8 cellular contexts compared by ENCODE assay signal in genomic region chr14:22598896-22599244, GRCh38. TPM values are rescaled to one million over a fixed set of nuclear protein-coding genes. Genes with fewer than 3 reads are reported as not detected.
A peak's percentile ranks its signal among the peaks of the same experiment; 100 is the strongest.
DNase-seq lines count a peak whose midpoint lies in the region; TF ChIP-seq lines count a peak whose summit lies in the region.

No MANE protein-coding gene starts in this region.

- H3K4me1 ChIP-seq in mucosa of rectum (ENCODE audit: control insufficient read depth in 2 of 2, insufficient read depth in 2 of 2, low read length in 2 of 2) (peaks cover 12 to 18% of the 10 kb centered on the region in 2 donors), thyroid gland (peaks cover 11 to 19% of the 10 kb centered on the region in 2 donors)

- H3K9ac ChIP-seq in mucosa of rectum (ENCODE audit: low read depth in 1 of 2, low read length in 2 of 2) = peak overlapping the region; percentile 71 to 86

- H3K27ac ChIP-seq in 22Rv1 (peak overlapping the region; percentile 68), VCaP (peak overlapping the region; percentile 85), mucosa of rectum (ENCODE audit: low read depth in 2 of 2, low read length in 2 of 2) (peak overlapping the region; percentile 80 to 85), thyroid gland (peak overlapping the region; percentile 91 to 94 (median 93))

- H3K27me3 ChIP-seq in mucosa of rectum (ENCODE audit: control insufficient read depth in 2 of 2, insufficient read depth in 2 of 2, low read length in 2 of 2) = no peaks in the 10 kb centered on the region
- H3K27me3 ChIP-seq in thyroid gland = no peaks in the 10 kb centered on the region

- peak overlapping the region; percentile 78 for H3K4me3 ChIP-seq in GM08714 (ENCODE audit: low read length)
- H3K4me3 ChIP-seq in epithelial cell of proximal tubule (ENCODE audit: low read depth, low read length) = peak overlapping the region; percentile 93
- H3K4me3 ChIP-seq in mucosa of rectum (ENCODE audit: low read length in 2 of 2) = peak overlapping the region; percentile 76 to 80
- H3K4me3 ChIP-seq in thyroid gland (replicated peaks in 1 of 3) = peak overlapping the region; percentile 52 to 91 (median 86)

- 4% methylated on average over 5 of the region's 5 CpGs for WGBS in thyroid gland, 2 donors

- peaks cover 25% of the 10 kb centered on the region in 2 donors for H3K36me3 ChIP-seq in mucosa of rectum (ENCODE audit: control insufficient read depth in 2 of 2, insufficient read depth in 2 of 2, low read length in 2 of 2)
- H3K36me3 ChIP-seq in thyroid gland = peaks cover 21 to 22% of the 10 kb centered on the region in 2 donors

- DNase-seq in HPDE6-E6E7 (ENCODE audit: extremely low spot score) (peak; percentile 69), epithelial cell of proximal tubule (ENCODE audit: low read depth) (no peak), thyroid gland (peak; percentile 57 to 71), hippocampal formation (lab: John Stamatoyannopoulos, UW) (no peak)

- TF ChIP-seq CTCF in 22Rv1 (IDR thresholded peaks at IDR 0.05) = peak; percentile 36
- peak; percentile 49 for TF ChIP-seq CTCF in VCaP (conservative IDR thresholded peaks at IDR 0.05)
- peak; percentile 46 for TF ChIP-seq CTCF in epithelial cell of proximal tubule (conservative IDR thresholded peaks at IDR 0.05; ENCODE audit: low read depth, low read length)
- TF ChIP-seq CTCF in thyroid gland (IDR thresholded peaks at IDR 0.05) = peak in 4 of 6 experiments; percentile 29 to 42 (median 36)

- intact Hi-C loops in thyroid gland (cut with DNase I) = no loop called here

- no peaks in the 10 kb centered on the region for H3K9me3 ChIP-seq in mucosa of rectum (ENCODE audit: control insufficient read depth in 2 of 2, low read length in 2 of 2)
- H3K9me3 ChIP-seq in thyroid gland = no peaks in the 10 kb centered on the region

- TF ChIP-seq POLR2A in thyroid gland (IDR thresholded peaks at IDR 0.05) = no peak

RNA-seq across cellular contexts. Expression of gene ABHD4, which starts 0.8 kb away (rescaled TPM):
- total RNA-seq in epithelial cell of proximal tubule (10.3 and 10.7 TPM in 2 replicates), thyroid gland (10 to 100 TPM; 31.5 to 66.4 (median 53.7) TPM)

RNA-seq across cellular contexts. Expression of gene DAD1, which starts 9.8 kb away (rescaled TPM):
- total RNA-seq in epithelial cell of proximal tubule (330 and 389 TPM in 2 replicates), thyroid gland (100 to 1,000 TPM; 235 to 430 (median 335) TPM)

RNA-seq across cellular contexts. Expression of gene OR6J1, which starts 45.3 kb away (rescaled TPM):
- total RNA-seq in epithelial cell of proximal tubule (not detected in 2 replicates), thyroid gland (not detected)

Comparison
In these comparisons a context has a peak if more than half of its experiments do, and no peak if none do; other contexts are left out.
1. DNase-seq: peak in HPDE6-E6E7 (single experiment) and thyroid gland (2 of 2); none in epithelial cell of proximal tubule (single experiment) and hippocampal formation (0 of 2).
2. Peak in every context shown above with its lines, with median percentiles within 50 percentile points of each other: H3K27ac ChIP-seq, CTCF ChIP-seq and H3K4me3 ChIP-seq.